In genomic region chr5:158080112-158080511, GRCh38 we compare ENCODE assay signal across 1 cellular context.
TF ChIP-seq lines count a peak whose summit lies in the region.

No MANE protein-coding gene starts in this region.

TF ChIP-seq in GM23338, 12 proteins besides CTCF, POLR2A, EP300 and RAD21 (continued from another document):
- no peak for TF ChIP-seq POLR2AphosphoS5 (IDR thresholded peaks at IDR 0.05; ENCODE audit: low read depth)
- no peak for TF ChIP-seq ZNF462 (CRISPR knock-in tag; IDR thresholded peaks at IDR 0.05)
- TF ChIP-seq EZH2 (IDR thresholded peaks at IDR 0.05; ENCODE audit: low read depth, unreplicated experiment): no peak
- TF ChIP-seq NANOG (IDR thresholded peaks at IDR 0.05; ENCODE audit: borderline replicate concordance): no peak
- no peak for TF ChIP-seq REST (IDR thresholded peaks at IDR 0.05; ENCODE audit: unreplicated experiment)
- no peak for TF ChIP-seq ZNF331 (CRISPR knock-in tag; IDR thresholded peaks at IDR 0.05; ENCODE audit: low read depth)
